9 cellular contexts compared by ENCODE assay signal in the genomic region with DNA sequence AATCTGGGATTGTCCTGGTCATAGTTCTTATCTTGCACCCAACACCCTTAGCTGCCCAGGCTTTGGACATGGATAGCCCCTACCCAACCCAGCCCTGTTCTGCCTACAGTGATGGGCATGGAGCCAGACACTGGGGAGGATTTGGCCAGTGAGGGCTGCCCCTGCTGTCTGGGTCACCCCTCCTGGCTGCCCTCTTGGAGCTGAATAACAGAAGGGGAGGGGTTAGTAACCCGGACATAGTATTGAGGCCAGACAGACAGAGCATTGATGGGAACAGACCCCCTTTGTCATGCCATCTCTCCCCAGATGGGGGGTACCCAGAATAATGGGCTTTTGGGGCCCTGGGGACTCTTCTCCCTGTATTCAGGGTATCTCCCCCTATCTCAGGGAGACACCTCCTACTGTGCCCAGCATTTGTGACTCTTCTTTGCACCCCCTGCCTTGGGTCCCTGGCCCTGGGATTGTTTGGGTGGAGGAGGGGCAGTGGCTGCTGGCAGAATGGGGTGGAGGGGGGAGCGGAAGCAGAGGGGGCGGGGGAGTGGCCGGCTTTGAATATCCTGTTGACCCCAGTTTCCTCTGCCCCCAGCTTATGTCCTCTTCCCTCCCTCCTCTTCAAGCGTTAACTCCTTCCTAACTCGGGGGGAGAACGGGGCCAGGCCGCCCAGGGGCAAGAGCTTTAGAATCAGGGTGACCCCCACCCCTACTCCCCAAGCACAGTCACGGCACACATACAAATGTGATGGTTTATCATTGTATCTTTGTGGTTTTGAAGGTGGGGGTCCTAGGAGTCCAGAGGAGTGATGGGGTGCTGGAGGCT. TPM values are rescaled to one million over a fixed set of nuclear protein-coding genes. Genes with fewer than 3 reads are reported as not detected.
DNase-seq lines count a peak whose midpoint lies in the region; ATAC-seq and TF ChIP-seq lines count a peak whose summit lies in the region.
"Had no signal": no experiment of that assay in that cellular context is flagged by ENCODE, and none has a peak within 500 bp of the region (broad histone marks: within the 10 kb centered on the region; RNA-seq: fewer than 3 reads in every experiment).

No MANE protein-coding gene starts in this region.

- peak overlapping the region; percentile 27 for H3K4me3 Mint-ChIP-seq in activated naive CD8-positive, alpha-beta T cell

- DNase-seq in gastrocnemius medialis (peak in 1 of 2 donors; percentile 30), GM13977 (ENCODE audit: low spot score) (no peak)
- DNase-seq in stimulated activated CD4-positive, alpha-beta T cell treated with anti-CD3 and anti-CD28 coated beads, Interleukin-15, amount 100 ng/mL, for 24 hours: no peak
- DNase-seq in activated CD8-positive, alpha-beta memory T cell treated with anti-CD3 and anti-CD28 coated beads, Interleukin-2, amount 50 U/mL, for 48 hours: no peak
- DNase-seq: T1000 had no signal

- peak overlapping the region; percentile 43 for H3K27ac ChIP-seq in HUES48 (ENCODE audit: low read depth, low read length)
- H3K27ac ChIP-seq in layer of hippocampus (ENCODE audit: low read depth, low read length): peak overlapping the region; percentile 24
- H3K27ac ChIP-seq in gastrocnemius medialis: peak overlapping the region; percentile 95 to 100 (median 98)

- in situ Hi-C loops in gastrocnemius medialis (cut with MboI; ENCODE audit: low sequenced_read_pairs in 4 of 4) (no loop called here), GM13977 (cut with MboI; ENCODE audit: low pct_unique_long_range_greater_than_20kb, low sequenced_read_pairs, unreplicated experiment) (no loop called here)

- H3K4me1 Mint-ChIP-seq in activated naive CD8-positive, alpha-beta T cell (ENCODE audit: low read depth): peaks cover 74% of the 10 kb centered on the region

- H3K36me3 Mint-ChIP-seq in activated naive CD8-positive, alpha-beta T cell: peaks cover 4% of the 10 kb centered on the region

- TF ChIP-seq POLR2A in gastrocnemius medialis (IDR thresholded peaks at IDR 0.05): no peak

- intact Hi-C loops in gastrocnemius medialis (cut with DNase I; ENCODE audit: low total_unique reads): loop anchor here (10.0 kb wide), 1 partner anchor 1153 kb away; a partner anchor contains a TSS

- ATAC-seq in gastrocnemius medialis: no peak
- ATAC-seq in HG02642 (IDR thresholded peaks at IDR 0.05; ENCODE audit: poor library complexity, unreplicated experiment): no peak

- H3K27ac Mint-ChIP-seq in activated naive CD8-positive, alpha-beta T cell: peak overlapping the region; percentile 41

- H3K9me3 ChIP-seq in HUES48 (ENCODE audit: control insufficient read depth, insufficient read depth, low read length) (no peaks in the 10 kb centered on the region), gastrocnemius medialis (no peaks in the 10 kb centered on the region)

- H3K4me1 ChIP-seq in HUES48 (ENCODE audit: control insufficient read depth, insufficient read depth, low read length) (peaks cover 74% of the 10 kb centered on the region), gastrocnemius medialis (peaks cover 84 to 92% of the 10 kb centered on the region in 2 donors)

- peaks cover 68% of the 10 kb centered on the region for H3K27me3 ChIP-seq in HUES48 (ENCODE audit: control insufficient read depth, insufficient read depth, low read length)
- H3K27me3 ChIP-seq in layer of hippocampus (ENCODE audit: control insufficient read depth, insufficient read depth, low read length): no peaks in the 10 kb centered on the region
- no peaks in the 10 kb centered on the region for H3K27me3 ChIP-seq in gastrocnemius medialis

- no peaks in the 10 kb centered on the region for H3K27me3 Mint-ChIP-seq in activated naive CD8-positive, alpha-beta T cell

- H3K36me3 ChIP-seq in HUES48 (ENCODE audit: control insufficient read depth, insufficient read depth, low read length): peaks cover 19% of the 10 kb centered on the region
- peaks cover 0 to 10% of the 10 kb centered on the region in 2 donors for H3K36me3 ChIP-seq in gastrocnemius medialis

- TF ChIP-seq CTCF in gastrocnemius medialis (IDR thresholded peaks at IDR 0.05 in 4 of 5, conservative IDR thresholded peaks at IDR 0.05 in 1 of 5) (no peak), GM13977 (IDR thresholded peaks at IDR 0.05; ENCODE audit: extremely low read depth, insufficient read depth, missing control alignments) (no peak)

- no peak overlapping the region for H3K9ac ChIP-seq in HUES48 (ENCODE audit: low read depth, low read length)

- no peaks in the 10 kb centered on the region for H3K9me3 Mint-ChIP-seq in activated naive CD8-positive, alpha-beta T cell (ENCODE audit: low read depth)

- H3K4me3 ChIP-seq in HUES48 (ENCODE audit: low read depth, low read length) (peak overlapping the region; percentile 41; the same call in 1 of the 2 replicates), gastrocnemius medialis (peak overlapping the region in 3 of 4 donors; percentile 4 to 27 (median 6))

RNA-seq across cellular contexts. Expression of a gene that starts 17.0 kb away (rescaled TPM):
- total RNA-seq in gastrocnemius medialis: 1 to 10 TPM in 1 of 4 donors, under 1 TPM in 1, not detected in 2; 0.98 to 1.2 TPM

RNA-seq across cellular contexts. Expression of a gene that starts 38.5 kb away (rescaled TPM):
- 10 to 100 TPM; 20.3 to 67.0 (median 48.4) TPM for total RNA-seq in gastrocnemius medialis

RNA-seq across cellular contexts. Expression of a gene that starts 59.8 kb away (rescaled TPM):
- under 1 TPM in 3 of 4 donors, not detected in 1; 0.27 to 0.75 (median 0.66) TPM for total RNA-seq in gastrocnemius medialis

Comparison
In these comparisons a context has a peak if more than half of its experiments do, and no peak if none do; other contexts are left out.
1. H3K27ac ChIP-seq: peak in every context shown above with its lines; median percentile 98 in gastrocnemius medialis; 43 in HUES48; 24 in layer of hippocampus.